ENCODE assay signal across 23 cellular contexts in the genomic region with DNA sequence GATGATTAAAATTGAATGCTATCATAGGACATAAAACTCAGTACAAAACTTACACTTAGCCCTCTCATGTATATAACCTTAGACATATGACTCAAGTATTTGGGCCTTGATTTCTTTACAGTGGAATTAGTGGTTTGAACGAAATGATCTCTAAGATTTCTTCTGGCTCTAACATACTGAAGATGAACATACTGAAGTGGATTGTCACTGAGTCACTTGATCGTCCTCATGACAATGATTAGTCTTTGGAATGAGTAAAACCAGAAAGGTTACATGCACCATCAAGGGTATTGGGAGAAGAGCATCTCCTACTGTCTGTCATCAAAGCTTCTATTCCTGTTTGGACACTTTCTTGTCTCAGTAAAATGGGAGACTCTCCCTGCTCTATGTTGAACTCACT. TPM values are rescaled to one million over a fixed set of nuclear protein-coding genes. Genes with fewer than 3 reads are reported as not detected.
A peak's percentile ranks its signal among the peaks of the same experiment; 100 is the strongest.
DNase-seq lines count a peak whose midpoint lies in the region; ATAC-seq, FAIRE-seq and TF ChIP-seq lines count a peak whose summit lies in the region.
"Had no signal": no experiment of that assay in that cellular context is flagged by ENCODE, and none has a peak within 500 bp of the region (broad histone marks: within the 10 kb centered on the region; RNA-seq: fewer than 3 reads in every experiment).

No MANE protein-coding gene starts in this region.

- H3K4me3 ChIP-seq in A549 = no peak overlapping the region
- no peak overlapping the region for H3K4me3 ChIP-seq in Panc1 (ENCODE audit: low read depth in 2 of 2, low read length in 2 of 2)
- no peak overlapping the region for H3K4me3 ChIP-seq in dorsolateral prefrontal cortex
- H3K4me3 ChIP-seq in rectal smooth muscle tissue (ENCODE audit: low read length) = no peak overlapping the region
- H3K4me3 ChIP-seq: K562 had no signal

- WGBS in A549 (ENCODE audit: missing lambda C conversion rate) = 60% methylated on average over 2 of the region's 2 CpGs

- H3K4me2 ChIP-seq in A549 = no peak overlapping the region

- H3K9me3 ChIP-seq in A549 (no peaks in the 10 kb centered on the region), Panc1 (ENCODE audit: control insufficient read depth, insufficient read depth, low read depth, low read length) (no peaks in the 10 kb centered on the region)
- H3K9me3 ChIP-seq: BE2C had no signal

- CTCF ChIA-PET in A549 (lab: Yijun Ruan, JAX) = no interaction called here
- CTCF ChIA-PET in Panc1 (lab: Charles Lee) = no interaction called here

- TF ChIP-seq CTCF in A549 (IDR thresholded peaks at IDR 0.05) = no peak
- TF ChIP-seq CTCF in Panc1 (IDR thresholded peaks at IDR 0.05) = no peak
- no peak for TF ChIP-seq CTCF in dorsolateral prefrontal cortex (IDR thresholded peaks at IDR 0.05 in 54 of 56, conservative IDR thresholded peaks at IDR 0.05 in 2 of 56; ENCODE audit: low read depth in 1 of 56, partially characterized antibody in 56 of 56)

- BruUV-seq in Panc1 (replicated peaks; lab: Mats Ljungman, UMichigan) = no TSS peak

- no peak for TF ChIP-seq EP300 in A549 (IDR thresholded peaks at IDR 0.05)

- no peak for ATAC-seq in A549
- ATAC-seq in Panc1 = no peak
- ATAC-seq: K562 had no signal

- H3K9ac ChIP-seq in rectal smooth muscle tissue (ENCODE audit: low read length) = no peak overlapping the region

- intact Hi-C loops in Panc1 (cut with micrococcal nuclease; ENCODE audit: unreplicated experiment) = no loop called here
- intact Hi-C loops in dorsolateral prefrontal cortex (cut with DNase I) = no loop called here

- H3K4me1 ChIP-seq in A549 = peaks cover 41% of the 10 kb centered on the region
- 0 out of 2 replicates have a peak, but pooled peaks cover 2% of the 10 kb centered on the region for H3K4me1 ChIP-seq in Panc1 (ENCODE audit: control insufficient read depth, insufficient read depth, low read length)
- H3K4me1 ChIP-seq in rectal smooth muscle tissue (ENCODE audit: control insufficient read depth, insufficient read depth, low read length) = no peaks in the 10 kb centered on the region
- H3K4me1 ChIP-seq: BE2C had no signal

- H3K36me3 ChIP-seq in Panc1 (ENCODE audit: control insufficient read depth, insufficient read depth, low read length) (no peaks in the 10 kb centered on the region), rectal smooth muscle tissue (ENCODE audit: control insufficient read depth, insufficient read depth, low read length) (no peaks in the 10 kb centered on the region)
- H3K36me3 ChIP-seq: BE2C had no signal

- H3K27ac ChIP-seq in A549 (peak overlapping the region; percentile 43 to 64; a peak in 2 of 6 replicates), Panc1 (ENCODE audit: low read length) (peak overlapping the region; percentile 57; the same call in 1 of the 2 replicates), dorsolateral prefrontal cortex (peak overlapping the region in 52 of 59 donors; percentile 3 to 87 (median 66)), rectal smooth muscle tissue (ENCODE audit: low read depth, low read length) (peak overlapping the region; percentile 38)
- H3K27ac ChIP-seq: 22Rv1 had no signal

- no peak for FAIRE-seq in A549 (lab: Jason Lieb, UNC)
- FAIRE-seq: K562 had no signal

- POLR2A ChIA-PET in A549 (lab: Yijun Ruan, JAX) = no interaction called here
- POLR2A ChIA-PET in Panc1 (lab: Charles Lee) = no interaction called here

- no peak for TF ChIP-seq POLR2A in A549 (IDR thresholded peaks at IDR 0.05; ENCODE audit: low read length)

- TF ChIP-seq RAD21 in A549 (conservative IDR thresholded peaks at IDR 0.05 in 1 of 2, IDR thresholded peaks at IDR 0.05 in 1 of 2) = no peak

- H3K27me3 ChIP-seq in Panc1 (ENCODE audit: control insufficient read depth, insufficient read depth, low read length) (no peaks in the 10 kb centered on the region), dorsolateral prefrontal cortex (no peaks in the 10 kb centered on the region), rectal smooth muscle tissue (ENCODE audit: control insufficient read depth, insufficient read depth, low read length) (no peaks in the 10 kb centered on the region)
- H3K27me3 ChIP-seq: BE2C had no signal

- in situ Hi-C loops in Panc1 (cut with HindIII; ENCODE audit: low pct_unique_long_range_greater_than_20kb, low sequenced_read_pairs) = no loop called here

- DNase-seq in A549 (ENCODE audit: low read depth in 1 of 2, low spot score in 1 of 2) = no peak
- no peak for DNase-seq in Panc1 (ENCODE audit: low read depth, low spot score)
- no peak for DNase-seq in dorsolateral prefrontal cortex
- DNase-seq in NCI-H1092 (lab: John Stamatoyannopoulos, UW) = no peak
- no peak for DNase-seq in A172 (ENCODE audit: low spot score)
- no peak for DNase-seq in DMS79 (lab: John Stamatoyannopoulos, UW)
- no peak for DNase-seq in NCI-H748 (lab: John Stamatoyannopoulos, UW; ENCODE audit: unreplicated experiment)
- DNase-seq: BE2C; CD4-positive, CD25-positive, alpha-beta regulatory T cell; COR-L47; DMS153; GOT3; NCI-H1105; NCI-H2081; NCI-H2171 treated with DMSO at 0.1 percent for 48 hours; NCI-H446 treated with DMSO at 0.1 percent for 48 hours; NCI-H69; NK-92 treated with Interleukin-12 subunit alpha and Interleukin-12 subunit beta, amount 100 ng/mL, for 24 hours; OCI-M1; SHP77 had no signal

TF ChIP-seq in A549, 52 proteins besides CTCF, POLR2A, EP300 and RAD21:
- TF ChIP-seq HOXB13 (CRISPR knock-in tag; IDR thresholded peaks at IDR 0.05; ENCODE audit: low read depth) = no peak
- TF ChIP-seq, protein P1, sequence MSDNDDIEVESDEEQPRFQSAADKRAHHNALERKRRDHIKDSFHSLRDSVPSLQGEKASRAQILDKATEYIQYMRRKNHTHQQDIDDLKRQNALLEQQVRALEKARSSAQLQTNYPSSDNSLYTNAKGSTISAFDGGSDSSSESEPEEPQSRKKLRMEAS (IDR thresholded peaks at IDR 0.05) = no peak
- TF ChIP-seq NR3C1 (IDR thresholded peaks at IDR 0.05) = no peak
- no peak for TF ChIP-seq SREBF2 (IDR thresholded peaks at IDR 0.05)
- TF ChIP-seq MAZ (IDR thresholded peaks at IDR 0.05; ENCODE audit: borderline replicate concordance, low read depth, low read length) = no peak
- no peak for TF ChIP-seq ZNF302 (CRISPR knock-in tag; IDR thresholded peaks at IDR 0.05)
- TF ChIP-seq GATA3 (IDR thresholded peaks at IDR 0.05; ENCODE audit: borderline replicate concordance) = no peak
- TF ChIP-seq POLR2AphosphoS2 (conservative IDR thresholded peaks at IDR 0.05; ENCODE audit: low read length) = no peak

RNA-seq across cellular contexts. Expression of a gene that starts 17.4 kb away (rescaled TPM):
- polyA plus RNA-seq in A549 (2011; rRNA removed) = 2.8 and 4.5 TPM in 2 replicates
- polyA plus RNA-seq in A549 (2012; cell fraction: cytosol; rRNA removed) = 1.6 and 2.1 TPM in 2 replicates
- 2.8 and 3.2 TPM in 2 replicates for polyA plus RNA-seq in A549 (2012; cell fraction: nucleus; rRNA removed)
- polyA plus RNA-seq in A549 (2017; fragmentation: RNase III; extraction: RNeasy Plus Mini Kit Qiagen cat#74134 plus additional on column Dnase treatment) = 4.1 to 5.4 TPM (median 4.2 TPM) in 3 replicates
- polyA minus RNA-seq in A549 (2011; rRNA and poly(A)+ RNA removed) = 2.3 and 2.4 TPM in 2 replicates
- total RNA-seq in Panc1 (2021; ENCODE audit: unreplicated experiment) = 1.9 TPM
- 0.96 TPM for polyA plus RNA-seq in Panc1 (2012; ENCODE audit: insufficient read length)
- total RNA-seq in dorsolateral prefrontal cortex = 100 to 1,000 TPM in 119 of 120 experiments, 10 to 100 TPM in 1; 79.2 to 266 (median 177) TPM
- 5.1 and 8.8 TPM in 2 replicates for total RNA-seq in A172 (2014; rRNA removed; shearing (Covaris generic))
- total RNA-seq: CD4-positive, CD25-positive, alpha-beta regulatory T cell had no signal
- polyA plus RNA-seq: CD4-positive, CD25-positive, alpha-beta regulatory T cell had no signal
